Comparison of ENCODE assay signal across 6 cellular contexts in the genomic region with DNA sequence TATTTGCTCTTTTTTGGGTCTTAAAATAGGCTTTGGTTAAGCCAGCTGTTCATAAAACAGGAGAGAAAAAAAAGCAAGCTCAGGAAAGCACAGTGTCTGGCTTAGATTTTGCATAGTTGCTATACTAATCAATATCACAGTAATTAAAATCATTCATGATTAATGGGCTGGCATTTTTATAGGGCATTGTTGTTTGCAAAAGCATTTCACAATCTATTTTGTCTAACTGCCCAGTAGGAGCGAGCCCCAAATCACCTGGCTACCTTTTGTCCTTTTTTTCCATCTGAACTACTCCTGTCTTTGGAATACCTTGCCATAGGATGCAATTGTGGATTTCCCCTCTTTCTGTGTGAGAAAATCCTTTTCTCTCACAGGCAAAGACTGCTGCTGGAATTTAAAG.
"Had no signal": no experiment of that assay in that cellular context is flagged by ENCODE, and none has a peak within 500 bp of the region (broad histone marks: within the 10 kb centered on the region; RNA-seq: fewer than 3 reads in every experiment).

No MANE protein-coding gene starts in this region.

- H3K9ac ChIP-seq: GM23248 had no signal

- DNase-seq: GM23248, H9, HCEC 1CT, IMR-90, KG1 had no signal

- H3K4me3 ChIP-seq: GM23248, K562 had no signal

- ATAC-seq: K562 had no signal

- H3K27ac ChIP-seq: GM23248 had no signal
